ENCODE assay signal across 8 cellular contexts in genomic region chr15:90062023-90062728, GRCh38. TPM values are rescaled to one million over a fixed set of nuclear protein-coding genes. Genes with fewer than 3 reads are reported as not detected.
DNase-seq lines count a peak whose midpoint lies in the region; ATAC-seq and TF ChIP-seq lines count a peak whose summit lies in the region.

No MANE protein-coding gene starts in this region.

- no peak for TF ChIP-seq CTCF in HL-60 (IDR thresholded peaks at IDR 0.05; ENCODE audit: insufficient read depth, low read length)
- no peak for TF ChIP-seq CTCF in OCI-LY1 (IDR thresholded peaks at IDR 0.05; ENCODE audit: low read length)
- TF ChIP-seq CTCF in adrenal gland (IDR thresholded peaks at IDR 0.05): no peak

- WGBS in adrenal gland, 4 donors: 52 to 66% (median 61%) methylated on average over 11 to 13 of the region's 13 CpGs

- H3K27ac ChIP-seq in HL-60 (replicated peaks) (peak overlapping the region; percentile 84), OCI-LY1 (ENCODE audit: low read depth, low read length, poor library complexity, severe bottlenecking) (peak overlapping the region; percentile 97), adrenal gland (peak overlapping the region in 3 of 5 donors; percentile 43 to 90 (median 77)), layer of hippocampus (ENCODE audit: low read depth, low read length) (peak overlapping the region; percentile 72)

- H3K9ac ChIP-seq in OCI-LY1 (ENCODE audit: low read length): peak overlapping the region; percentile 58

- H3K9me2 ChIP-seq in OCI-LY1 (ENCODE audit: low read depth, low read length): no peaks in the 10 kb centered on the region

- H3F3A ChIP-seq in OCI-LY1 (ENCODE audit: insufficient read depth, low read length): no peaks in the 10 kb centered on the region

- peaks cover 75% of the 10 kb centered on the region for H3K4me1 ChIP-seq in OCI-LY1 (ENCODE audit: insufficient read depth, low read length, severe bottlenecking)
- H3K4me1 ChIP-seq in adrenal gland (replicated peaks in 1 of 2): peaks cover 13 to 39% of the 10 kb centered on the region in 2 donors

- no peak for TF ChIP-seq POLR2A in adrenal gland (IDR thresholded peaks at IDR 0.05)

- H3K9me3 ChIP-seq in OCI-LY1 (ENCODE audit: low read length): no peaks in the 10 kb centered on the region
- no peaks in the 10 kb centered on the region for H3K9me3 ChIP-seq in adrenal gland (replicated peaks in 1 of 3)

- no peak overlapping the region for H2AFZ ChIP-seq in OCI-LY1 (ENCODE audit: low read length)

- H3K27me3 ChIP-seq in HL-60 (ENCODE audit: insufficient read depth, poor library complexity, severe bottlenecking): no peaks in the 10 kb centered on the region
- H3K27me3 ChIP-seq in OCI-LY1 (ENCODE audit: insufficient read depth, low read length): no peaks in the 10 kb centered on the region
- no peaks in the 10 kb centered on the region for H3K27me3 ChIP-seq in adrenal gland
- H3K27me3 ChIP-seq in layer of hippocampus (ENCODE audit: control insufficient read depth, insufficient read depth, low read length): no peaks in the 10 kb centered on the region

- intact Hi-C loops in adrenal gland (cut with DNase I): no loop called here

- ATAC-seq in HG03342 (IDR thresholded peaks at IDR 0.05; ENCODE audit: unreplicated experiment) (no peak), HG03196 (IDR thresholded peaks at IDR 0.05; ENCODE audit: unreplicated experiment) (no peak)

- DNase-seq in HL-60 (ENCODE audit: low read depth in 1 of 2, low spot score in 1 of 2) (peak; percentile 29 to 54), adrenal gland (peak in 5 of 7 donors; percentile 44 to 70 (median 53)), NCI-H1694 (lab: John Stamatoyannopoulos, UW) (no peak)
- peak in 2 of 3 experiments; percentile 10 to 55 for DNase-seq in stimulated activated CD4-positive, alpha-beta T cell treated with anti-CD3 and anti-CD28 coated beads, TNF-alpha, amount 100 ng/mL, for 24 hours (ENCODE audit: low read depth in 3 of 3)

- peak overlapping the region; percentile 49 for H3K4me2 ChIP-seq in OCI-LY1 (ENCODE audit: low read length)

- no peaks in the 10 kb centered on the region for H4K20me1 ChIP-seq in OCI-LY1 (ENCODE audit: insufficient read depth, low read length)

- H3K36me3 ChIP-seq in OCI-LY1 (ENCODE audit: insufficient read depth, low read length) (no peaks in the 10 kb centered on the region), adrenal gland (replicated peaks in 1 of 2) (no peaks in the 10 kb centered on the region)

- H3K4me3 ChIP-seq in HL-60 (replicated peaks; ENCODE audit: insufficient read depth, low read length) (no peak overlapping the region), OCI-LY1 (ENCODE audit: low read depth, low read length, poor library complexity, severe bottlenecking) (peak overlapping the region; percentile 19), adrenal gland (no peak overlapping the region)

- no peaks in the 10 kb centered on the region for H3K79me2 ChIP-seq in OCI-LY1 (ENCODE audit: insufficient read depth, low read length)

RNA-seq across cellular contexts. Expression of gene IDH2, which starts 40.1 kb away (rescaled TPM):
- 10 to 100 TPM; 15.8 to 26.1 (median 20.5) TPM for total RNA-seq in adrenal gland
- polyA plus RNA-seq in adrenal gland: 10 to 100 TPM; 10.3 to 16.6 (median 13.5) TPM
